Comparison of ENCODE assay signal across 12 cellular contexts in genomic region chr1:67645495-67646144, GRCh38. TPM values are rescaled to one million over a fixed set of nuclear protein-coding genes. Genes with fewer than 3 reads are reported as not detected.
A peak's percentile ranks its signal among the peaks of the same experiment; 100 is the strongest.
DNase-seq lines count a peak whose midpoint lies in the region; ATAC-seq and TF ChIP-seq lines count a peak whose summit lies in the region.
"Had no signal": no experiment of that assay in that cellular context is flagged by ENCODE, and none has a peak within 500 bp of the region (broad histone marks: within the 10 kb centered on the region; RNA-seq: fewer than 3 reads in every experiment).

No MANE protein-coding gene starts in this region.

- in situ Hi-C loops in GM23248 (cut with MboI) = no loop called here
- in situ Hi-C loops in Panc1 (cut with HindIII; ENCODE audit: low pct_unique_long_range_greater_than_20kb, low sequenced_read_pairs) = no loop called here

- no peaks in the 10 kb centered on the region for H3F3A ChIP-seq in GM23248 (ENCODE audit: insufficient read depth)

- no peaks in the 10 kb centered on the region for H3K36me3 ChIP-seq in GM23248 (ENCODE audit: low read depth)
- H3K36me3 ChIP-seq in Panc1 (ENCODE audit: control insufficient read depth, insufficient read depth, low read length) = no peaks in the 10 kb centered on the region
- H3K36me3 ChIP-seq in psoas muscle (ENCODE audit: insufficient read depth in 1 of 2, low read depth in 1 of 2) = no peaks in the 10 kb centered on the region

- no peak overlapping the region for H3K27ac Mint-ChIP-seq in activated CD8-positive, alpha-beta T cell treated with anti-CD3 and anti-CD28 coated beads for 36 hours
- no peak overlapping the region for H3K27ac Mint-ChIP-seq in stimulated activated naive CD8-positive, alpha-beta T cell treated with anti-CD3 and anti-CD28 coated beads, Interleukin-15, amount 100 ng/mL, for 72 hours
- H3K27ac Mint-ChIP-seq: activated naive CD8-positive, alpha-beta T cell had no signal

- H3K9me3 Mint-ChIP-seq in activated CD8-positive, alpha-beta T cell treated with anti-CD3 and anti-CD28 coated beads for 36 hours = no peaks in the 10 kb centered on the region
- H3K9me3 Mint-ChIP-seq in stimulated activated naive CD8-positive, alpha-beta T cell treated with anti-CD3 and anti-CD28 coated beads, Interleukin-15, amount 100 ng/mL, for 72 hours = no peaks in the 10 kb centered on the region
- H3K9me3 Mint-ChIP-seq: nephron had no signal

- no peak overlapping the region for H3K9ac ChIP-seq in GM23248

- no peaks in the 10 kb centered on the region for H3K9me3 ChIP-seq in GM23248 (ENCODE audit: low read depth)
- no peaks in the 10 kb centered on the region for H3K9me3 ChIP-seq in Panc1 (ENCODE audit: control insufficient read depth, insufficient read depth, low read depth, low read length)
- H3K9me3 ChIP-seq in psoas muscle = no peaks in the 10 kb centered on the region

- intact Hi-C loops in Panc1 (cut with micrococcal nuclease; ENCODE audit: unreplicated experiment) = loop anchor here (5.0 kb wide), 2 partner anchors 37 to 83 kb away; no protein-coding TSS in a partner anchor
- intact Hi-C loops in psoas muscle (cut with DNase I) = loop anchor here in 1 of 2 donors (5.0 to 10.0 kb wide), 2 partner anchors 37 to 71 kb away; no protein-coding TSS in a partner anchor
- intact Hi-C loops in activated CD8-positive, alpha-beta T cell treated with anti-CD3 and anti-CD28 coated beads for 36 hours (cut with micrococcal nuclease) = no loop called here

- H3K27me3 ChIP-seq in GM23248 (replicated peaks; ENCODE audit: insufficient read depth) (no peaks in the 10 kb centered on the region), Panc1 (ENCODE audit: control insufficient read depth, insufficient read depth, low read length) (no peaks in the 10 kb centered on the region), psoas muscle (ENCODE audit: insufficient read depth in 3 of 3, low read length in 2 of 3) (no peaks in the 10 kb centered on the region)

- DNase-seq in GM23248 = peak; percentile 29
- DNase-seq in Panc1 (ENCODE audit: low read depth, low spot score) = no peak
- peak; percentile 47 to 82 for DNase-seq in foreskin fibroblast
- DNase-seq in psoas muscle = peak; percentile 58 to 67
- no peak for DNase-seq in activated CD8-positive, alpha-beta T cell treated with anti-CD3 and anti-CD28 coated beads for 36 hours
- DNase-seq in GM20000 (ENCODE audit: low spot score) = no peak
- DNase-seq in stimulated activated naive CD8-positive, alpha-beta T cell treated with anti-CD3 and anti-CD28 coated beads, Interleukin-15, amount 100 ng/mL, for 72 hours = no peak
- DNase-seq: activated CD4-positive, alpha-beta T cell treated with anti-CD3 and anti-CD28 coated beads for 1 hour; Calu3 had no signal

- H3K4me1 Mint-ChIP-seq in activated CD8-positive, alpha-beta T cell treated with anti-CD3 and anti-CD28 coated beads for 36 hours (ENCODE audit: low read depth) = no peaks in the 10 kb centered on the region
- no peaks in the 10 kb centered on the region for H3K4me1 Mint-ChIP-seq in stimulated activated naive CD8-positive, alpha-beta T cell treated with anti-CD3 and anti-CD28 coated beads, Interleukin-15, amount 100 ng/mL, for 72 hours

- no peak overlapping the region for H3K4me2 ChIP-seq in GM23248 (ENCODE audit: unreplicated experiment)

- H3K27ac ChIP-seq in GM23248 (no peak overlapping the region), Panc1 (ENCODE audit: low read length) (peak overlapping the region; percentile 100), psoas muscle (peak overlapping the region; percentile 73)

- TF ChIP-seq CTCF in Panc1 (IDR thresholded peaks at IDR 0.05) = no peak
- TF ChIP-seq CTCF in foreskin fibroblast (IDR thresholded peaks at IDR 0.05; ENCODE audit: low read depth, low read length) = no peak
- no peak for TF ChIP-seq CTCF in psoas muscle (IDR thresholded peaks at IDR 0.05)
- TF ChIP-seq CTCF in activated CD8-positive, alpha-beta T cell treated with anti-CD3 and anti-CD28 coated beads for 36 hours (IDR thresholded peaks at IDR 0.05) = no peak
- no peak for TF ChIP-seq CTCF in GM20000 (IDR thresholded peaks at IDR 0.05; ENCODE audit: extremely low read depth, missing control alignments)

- WGBS in GM23248 (ENCODE audit: low coverage in 1 of 2, low lambda C conversion rate in 2 of 2, missing lambda C conversion rate in 2 of 2), 2 experiments = 70 to 71% methylated on average over 3 of the region's 3 CpGs
- 34 to 47% (median 37%) methylated on average over 3 of the region's 3 CpGs for WGBS in psoas muscle, 3 donors

- H3K4me1 ChIP-seq in GM23248 (ENCODE audit: insufficient read depth) (0 out of 2 replicates have a peak, but pooled peaks cover 4% of the 10 kb centered on the region), Panc1 (ENCODE audit: control insufficient read depth, insufficient read depth, low read length) (peaks cover 46% of the 10 kb centered on the region), psoas muscle (peaks cover 26% of the 10 kb centered on the region)

- POLR2A ChIA-PET in Panc1 (lab: Charles Lee) = interaction anchor here (0.6 kb wide), 1 partner anchor 25 kb away, joined by 3 read pairs; no protein-coding TSS in a partner anchor
- POLR2A ChIA-PET in activated CD8-positive, alpha-beta T cell treated with anti-CD3 and anti-CD28 coated beads for 36 hours (lab: Charles Lee) = interaction anchor here (0.7 kb wide), 1 partner anchor 13 kb away, joined by 3 read pairs; no protein-coding TSS in a partner anchor

- no peaks in the 10 kb centered on the region for H3K36me3 Mint-ChIP-seq in activated CD8-positive, alpha-beta T cell treated with anti-CD3 and anti-CD28 coated beads for 36 hours (ENCODE audit: low read depth)
- H3K36me3 Mint-ChIP-seq: activated naive CD8-positive, alpha-beta T cell had no signal

- H3K4me3 ChIP-seq in GM23248 = no peak overlapping the region
- no peak overlapping the region for H3K4me3 ChIP-seq in Panc1 (ENCODE audit: low read depth in 2 of 2, low read length in 2 of 2)
- H3K4me3 ChIP-seq in foreskin fibroblast (ENCODE audit: low read depth in 1 of 2, low read length in 2 of 2) = no peak overlapping the region
- H3K4me3 ChIP-seq in psoas muscle = no peak overlapping the region

- no peaks in the 10 kb centered on the region for H3K9me2 ChIP-seq in GM23248 (ENCODE audit: insufficient read depth)

- no peak overlapping the region for H3K4me3 Mint-ChIP-seq in activated CD8-positive, alpha-beta T cell treated with anti-CD3 and anti-CD28 coated beads for 36 hours
- H3K4me3 Mint-ChIP-seq in stimulated activated naive CD8-positive, alpha-beta T cell treated with anti-CD3 and anti-CD28 coated beads, Interleukin-15, amount 100 ng/mL, for 72 hours = no peak overlapping the region
- H3K4me3 Mint-ChIP-seq: activated naive CD8-positive, alpha-beta T cell; nephron had no signal

- H2AFZ ChIP-seq in GM23248 = no peak overlapping the region

- H3K27me3 Mint-ChIP-seq in activated CD8-positive, alpha-beta T cell treated with anti-CD3 and anti-CD28 coated beads for 36 hours = no peaks in the 10 kb centered on the region
- no peaks in the 10 kb centered on the region for H3K27me3 Mint-ChIP-seq in stimulated activated naive CD8-positive, alpha-beta T cell treated with anti-CD3 and anti-CD28 coated beads, Interleukin-15, amount 100 ng/mL, for 72 hours
- H3K27me3 Mint-ChIP-seq: activated naive CD8-positive, alpha-beta T cell had no signal

- CTCF ChIA-PET in Panc1 (lab: Charles Lee) = interaction anchor here (0.7 kb wide), 1 partner anchor 72 kb away, joined by 3 read pairs; no protein-coding TSS in a partner anchor
- CTCF ChIA-PET in activated CD8-positive, alpha-beta T cell treated with anti-CD3 and anti-CD28 coated beads for 36 hours (lab: Charles Lee) = no interaction called here

- H4K20me1 ChIP-seq in GM23248 (ENCODE audit: insufficient read depth) = no peaks in the 10 kb centered on the region

- no peaks in the 10 kb centered on the region for H3K79me2 ChIP-seq in GM23248 (ENCODE audit: insufficient read depth)

- BruUV-seq in Panc1 (replicated peaks; lab: Mats Ljungman, UMichigan) = no TSS peak

- peak; percentile 63 for ATAC-seq in Panc1
- ATAC-seq in psoas muscle = peak; percentile 32 to 70 (median 56)
- no peak for ATAC-seq in activated CD8-positive, alpha-beta T cell treated with anti-CD3 and anti-CD28 coated beads for 36 hours
- no peak for ATAC-seq in HG02623 (IDR thresholded peaks at IDR 0.05; ENCODE audit: unreplicated experiment)
- no peak for ATAC-seq in stimulated activated naive CD8-positive, alpha-beta T cell treated with anti-CD3 and anti-CD28 coated beads, Interleukin-15, amount 100 ng/mL, for 72 hours

RNA-seq across cellular contexts. Expression of gene GADD45A, which starts 39.4 kb away (rescaled TPM):
- 59.4 and 72.8 TPM in 2 replicates for total RNA-seq in GM23248 (2014; rRNA removed; shearing (Covaris generic))
- polyA plus RNA-seq in GM23248 (2016; fragmentation: Nextera tagmentation; extraction: Ambion mirVana) (111 and 115 TPM in 2 replicates), psoas muscle (100 to 1,000 TPM in 2 of 3 donors, 10 to 100 TPM in 1; 88.8 to 248 (median 197) TPM)
- total RNA-seq in Panc1 (2021; ENCODE audit: unreplicated experiment) (106 TPM), psoas muscle (100 to 1,000 TPM in 3 of 4 donors, 10 to 100 TPM in 1; 93.5 to 505 (median 230) TPM)
- polyA plus RNA-seq in Panc1 (2012; ENCODE audit: insufficient read length) = 91.6 TPM
- total RNA-seq in activated CD8-positive, alpha-beta T cell treated with anti-CD3 and anti-CD28 coated beads for 36 hours = 10 to 100 TPM; 33.5 to 34.3 TPM

Comparison
In these comparisons a context has a peak if more than half of its experiments do, and no peak if none do; other contexts are left out.
1. DNase-seq: peak in GM23248 (single experiment), foreskin fibroblast (2 of 2) and psoas muscle (2 of 2); none in Panc1 (single experiment), activated CD8-positive, alpha-beta T cell treated with anti-CD3 and anti-CD28 coated beads for 36 hours (single experiment), GM20000 (single experiment) and stimulated activated naive CD8-positive, alpha-beta T cell treated with anti-CD3 and anti-CD28 coated beads, Interleukin-15, amount 100 ng/mL, for 72 hours (0 of 2).
2. ATAC-seq: peak in Panc1 (single experiment) and psoas muscle (4 of 4); none in activated CD8-positive, alpha-beta T cell treated with anti-CD3 and anti-CD28 coated beads for 36 hours (single experiment), HG02623 (single experiment) and stimulated activated naive CD8-positive, alpha-beta T cell treated with anti-CD3 and anti-CD28 coated beads, Interleukin-15, amount 100 ng/mL, for 72 hours (single experiment).